In the genomic region with DNA sequence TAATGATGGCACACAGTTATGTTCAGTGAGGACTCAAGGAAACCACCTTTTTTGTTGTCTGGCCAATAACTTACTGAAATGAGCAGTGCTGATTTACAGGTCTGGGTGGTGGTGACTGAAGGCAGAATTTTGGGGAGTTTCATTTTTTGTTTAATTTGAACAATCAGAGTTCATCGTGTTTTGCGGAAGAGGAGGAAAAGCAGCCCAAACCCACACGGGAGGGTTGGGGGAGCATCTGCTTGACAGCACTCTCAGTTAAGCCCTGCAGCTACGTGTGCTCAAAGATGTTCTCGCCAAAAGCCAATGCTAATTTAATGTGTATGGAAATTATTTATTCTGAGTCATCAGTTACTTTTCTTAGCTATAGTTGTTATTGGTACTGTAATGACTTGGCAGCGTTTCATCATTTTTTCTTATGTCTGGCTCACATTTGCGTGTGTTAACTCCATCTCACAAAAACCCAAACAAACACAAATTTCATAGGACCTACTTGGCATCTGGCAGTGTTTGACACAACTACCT, we compare ENCODE assay signal across 9 cellular contexts.
DNase-seq lines count a peak whose midpoint lies in the region; TF ChIP-seq lines count a peak whose summit lies in the region.
"Had no signal": no experiment of that assay in that cellular context is flagged by ENCODE, and none has a peak within 500 bp of the region (broad histone marks: within the 10 kb centered on the region; RNA-seq: fewer than 3 reads in every experiment).

No MANE protein-coding gene starts in this region.

- peaks cover 4% of the 10 kb centered on the region for H3K27me3 Mint-ChIP-seq in activated naive CD8-positive, alpha-beta T cell treated with anti-CD3 and anti-CD28 coated beads for 36 hours

- intact Hi-C loops in spleen (cut with DNase I; ENCODE audit: low total_unique reads): no loop called here

- no peaks in the 10 kb centered on the region for H3K9me3 Mint-ChIP-seq in activated naive CD8-positive, alpha-beta T cell treated with anti-CD3 and anti-CD28 coated beads for 36 hours

- 61 to 77% (median 69%) methylated on average over 7 of the region's 7 CpGs for WGBS in spleen, 5 donors

- no peaks in the 10 kb centered on the region for H3K79me2 ChIP-seq in osteoblast (ENCODE audit: insufficient read depth, low read length)

- no peaks in the 10 kb centered on the region for H3K9me3 ChIP-seq in osteoblast (ENCODE audit: low read depth, low read length)
- H3K9me3 ChIP-seq in spleen: no peaks in the 10 kb centered on the region
- H3K9me3 ChIP-seq: gastroesophageal sphincter had no signal

- H3K4me3 ChIP-seq in HFF-Myc (replicated peaks; ENCODE audit: low read depth, low read length) (no peak overlapping the region), osteoblast (ENCODE audit: insufficient read depth, low read length) (peak overlapping the region; percentile 21), spleen (no peak overlapping the region)
- H3K4me3 ChIP-seq: gastroesophageal sphincter had no signal

- TF ChIP-seq CTCF in HFF-Myc (IDR thresholded peaks at IDR 0.05; ENCODE audit: low read depth, low read length, missing control alignments) (no peak), osteoblast (IDR thresholded peaks at IDR 0.05; ENCODE audit: extremely low read depth, low read depth, low read length) (no peak), spleen (IDR thresholded peaks at IDR 0.05 in 8 of 11, conservative IDR thresholded peaks at IDR 0.05 in 3 of 11) (no peak)

- no peaks in the 10 kb centered on the region for H3K36me3 Mint-ChIP-seq in activated naive CD8-positive, alpha-beta T cell treated with anti-CD3 and anti-CD28 coated beads for 36 hours

- H3K4me1 Mint-ChIP-seq in activated naive CD8-positive, alpha-beta T cell treated with anti-CD3 and anti-CD28 coated beads for 36 hours: peaks cover 11% of the 10 kb centered on the region

- DNase-seq in Daoy (ENCODE audit: low read depth): peak; percentile 13
- peak; percentile 84 for DNase-seq in HFF-Myc (ENCODE audit: extremely low read depth, low read depth)
- no peak for DNase-seq in activated naive CD8-positive, alpha-beta T cell treated with anti-CD3 and anti-CD28 coated beads for 36 hours
- DNase-seq in osteoblast (ENCODE audit: insufficient read length, low spot score, missing footprints): peak; percentile 49
- no peak for DNase-seq in spleen
- DNase-seq in SHP77 (lab: John Stamatoyannopoulos, UW): no peak
- no peak for DNase-seq in mesenteric fat pad (ENCODE audit: low spot score)
- DNase-seq in cortex of kidney (lab: John Stamatoyannopoulos, UW): no peak

- H3K27ac ChIP-seq in osteoblast (ENCODE audit: low read depth, low read length) (peak overlapping the region; percentile 8), spleen (no peak overlapping the region)
- H3K27ac ChIP-seq: gastroesophageal sphincter had no signal

- H3K27me3 ChIP-seq in osteoblast (ENCODE audit: insufficient read depth, low read length) (no peaks in the 10 kb centered on the region), spleen (replicated peaks in 1 of 7) (no peaks in the 10 kb centered on the region)
- H3K27me3 ChIP-seq: gastroesophageal sphincter had no signal

- H3K36me3 ChIP-seq in osteoblast (ENCODE audit: insufficient read depth, low read length) (no peaks in the 10 kb centered on the region), spleen (no peaks in the 10 kb centered on the region)
- H3K36me3 ChIP-seq: gastroesophageal sphincter had no signal

- peaks cover 13% of the 10 kb centered on the region for H3K4me1 ChIP-seq in osteoblast (ENCODE audit: insufficient read depth, low read length)
- H3K4me1 ChIP-seq in spleen: peaks cover 0 to 18% (median 9%) of the 10 kb centered on the region in 6 donors

- peak overlapping the region; percentile 38 for H3K27ac Mint-ChIP-seq in activated naive CD8-positive, alpha-beta T cell treated with anti-CD3 and anti-CD28 coated beads for 36 hours

- no peak overlapping the region for H2AFZ ChIP-seq in osteoblast (ENCODE audit: low read length)

- peak overlapping the region; percentile 58 for H3K4me2 ChIP-seq in osteoblast (ENCODE audit: insufficient read depth, low read length)

- H4K20me1 ChIP-seq in osteoblast (ENCODE audit: insufficient read depth, low read length): peaks cover 5% of the 10 kb centered on the region

- TF ChIP-seq POLR2A in spleen (IDR thresholded peaks at IDR 0.05): no peak

- H3K4me3 Mint-ChIP-seq in activated naive CD8-positive, alpha-beta T cell treated with anti-CD3 and anti-CD28 coated beads for 36 hours: no peak overlapping the region

Comparison
In these comparisons a context has a peak if more than half of its experiments do, and no peak if none do; other contexts are left out.
1. DNase-seq: peak in Daoy (single experiment), HFF-Myc (single experiment) and osteoblast (single experiment); none in activated naive CD8-positive, alpha-beta T cell treated with anti-CD3 and anti-CD28 coated beads for 36 hours (single experiment), spleen (single experiment), SHP77 (0 of 2), mesenteric fat pad (single experiment) and cortex of kidney (single experiment).